1 cellular context compared by ENCODE assay signal in genomic region chr1:58763214-58763613, GRCh38.
TF ChIP-seq lines count a peak whose summit lies in the region.

No MANE protein-coding gene starts in this region.

TF ChIP-seq in endothelial cell of umbilical vein, 7 proteins besides CTCF, POLR2A, EP300 and RAD21:
- TF ChIP-seq JUN (IDR thresholded peaks at IDR 0.05; ENCODE audit: borderline replicate concordance, insufficient read depth, insufficient read length, low read depth), result peak; percentile 64
- TF ChIP-seq FOS (IDR thresholded peaks at IDR 0.05; ENCODE audit: borderline replicate concordance, insufficient read depth, low read length), result peak; percentile 79
- peak; percentile 79 for TF ChIP-seq POLR2AphosphoS5 (IDR thresholded peaks at IDR 0.05; ENCODE audit: insufficient read depth, low read depth, low read length)
- no peak for TF ChIP-seq EZH2 (IDR thresholded peaks at IDR 0.05; ENCODE audit: borderline replicate concordance, low read depth, low read length, severe bottlenecking)
- TF ChIP-seq GATA2 (IDR thresholded peaks at IDR 0.05; ENCODE audit: insufficient read depth, insufficient read length, low read depth, low read length), result peak; percentile 87
- TF ChIP-seq MAX (IDR thresholded peaks at IDR 0.05; ENCODE audit: insufficient read depth, insufficient read length), result no peak
